23 cellular contexts compared by ENCODE assay signal in genomic region chr16:8229011-8229520, GRCh38.
"Had no signal": no experiment of that assay in that cellular context is flagged by ENCODE, and none has a peak within 500 bp of the region (broad histone marks: within the 10 kb centered on the region; RNA-seq: fewer than 3 reads in every experiment).

No MANE protein-coding gene starts in this region.

- H3K4me3 Mint-ChIP-seq: central memory CD8-positive, alpha-beta T cell; dendritic cell treated with granulocyte-macrophage colony-stimulating factor and Interleukin-4, amounts not matched to agents 40 ng/mL and 50 ng/mL, for 4 days; naive B cell; natural killer cell treated with Interleukin-12 subunit alpha and Interleukin-12 subunit beta and Interleukin-15 and Interleukin-18, amount 100 ng/mL, for 72 hours; neural crest cell; stimulated activated effector memory CD8-positive, alpha-beta T cell treated with anti-CD3 and anti-CD28 coated beads, Interleukin-12 subunit alpha, Interleukin-12 subunit beta, amount 100 ng/mL, for 72 hours; type B pancreatic cell had no signal

- H3K9me3 ChIP-seq: colonic mucosa, gastrocnemius medialis, lower lobe of right lung, mucosa of descending colon, prostate gland, sigmoid colon, testis, tibial artery had no signal

- H3K27ac ChIP-seq: colonic mucosa, gastrocnemius medialis, lower lobe of right lung, prostate gland, sigmoid colon, stomach, testis, tibial artery had no signal

- H3K4me3 ChIP-seq: colonic mucosa, gastrocnemius medialis, lower lobe of right lung, mucosa of descending colon, prostate gland, sigmoid colon, stomach, testis, tibial artery had no signal

- H3K27ac Mint-ChIP-seq: dendritic cell treated with granulocyte-macrophage colony-stimulating factor and Interleukin-4, amounts not matched to agents 40 ng/mL and 50 ng/mL, for 4 days; naive B cell; natural killer cell treated with Interleukin-12 subunit alpha and Interleukin-12 subunit beta and Interleukin-15 and Interleukin-18, amount 100 ng/mL, for 72 hours; stimulated activated effector memory CD8-positive, alpha-beta T cell treated with anti-CD3 and anti-CD28 coated beads, Interleukin-12 subunit alpha, Interleukin-12 subunit beta, amount 100 ng/mL, for 72 hours; type B pancreatic cell had no signal

- H3K4me1 Mint-ChIP-seq: central memory CD8-positive, alpha-beta T cell; naive B cell; neural crest cell; stimulated activated effector memory CD8-positive, alpha-beta T cell treated with anti-CD3 and anti-CD28 coated beads, Interleukin-12 subunit alpha, Interleukin-12 subunit beta, amount 100 ng/mL, for 72 hours had no signal

- H3K9me3 Mint-ChIP-seq: dendritic cell treated with granulocyte-macrophage colony-stimulating factor and Interleukin-4, amounts not matched to agents 40 ng/mL and 50 ng/mL, for 4 days; type B pancreatic cell had no signal

- DNase-seq: colonic mucosa; effector memory CD4-positive, alpha-beta T cell; gastrocnemius medialis; head of caudate nucleus; left ventricle myocardium superior; lower lobe of right lung; mucosa of descending colon; naive B cell; right cardiac atrium; sigmoid colon; stimulated activated CD4-positive, alpha-beta T cell treated with anti-CD3 and anti-CD28 coated beads, Interleukin-2, amount 100 ng/mL, for 24 hours; stimulated activated CD4-positive, alpha-beta T cell treated with anti-CD3 and anti-CD28 coated beads, Interleukin-4, amount 100 ng/mL, for 24 hours; stimulated activated naive CD4-positive, alpha-beta T cell treated with Interleukin-2 at 50 U/mL for 16 hours; stomach; testis; tibial artery had no signal

- H3K27me3 ChIP-seq: colonic mucosa, gastrocnemius medialis, sigmoid colon, stomach, testis, tibial artery had no signal

- H3K36me3 ChIP-seq: colonic mucosa, gastrocnemius medialis, lower lobe of right lung, prostate gland, sigmoid colon, stomach, tibial artery had no signal

- ATAC-seq: gastrocnemius medialis; left ventricle myocardium superior; lower lobe of right lung; mucosa of descending colon; natural killer cell treated with Interleukin-12 subunit alpha and Interleukin-12 subunit beta and Interleukin-15 and Interleukin-18, amount 100 ng/mL, for 72 hours; right cardiac atrium; stimulated activated effector memory CD8-positive, alpha-beta T cell treated with anti-CD3 and anti-CD28 coated beads, Interleukin-12 subunit alpha, Interleukin-12 subunit beta, amount 100 ng/mL, for 72 hours had no signal

- H3K36me3 Mint-ChIP-seq: naive B cell; natural killer cell treated with Interleukin-12 subunit alpha and Interleukin-12 subunit beta and Interleukin-15 and Interleukin-18, amount 100 ng/mL, for 72 hours; stimulated activated effector memory CD8-positive, alpha-beta T cell treated with anti-CD3 and anti-CD28 coated beads, Interleukin-12 subunit alpha, Interleukin-12 subunit beta, amount 100 ng/mL, for 72 hours; type B pancreatic cell had no signal

- H3K4me1 ChIP-seq: colonic mucosa, gastrocnemius medialis, lower lobe of right lung, prostate gland, sigmoid colon, stomach, testis, tibial artery had no signal

- H3K27me3 Mint-ChIP-seq: central memory CD8-positive, alpha-beta T cell; dendritic cell treated with granulocyte-macrophage colony-stimulating factor and Interleukin-4, amounts not matched to agents 40 ng/mL and 50 ng/mL, for 4 days; naive B cell; natural killer cell treated with Interleukin-12 subunit alpha and Interleukin-12 subunit beta and Interleukin-15 and Interleukin-18, amount 100 ng/mL, for 72 hours had no signal
